In genomic region chr3:148036331-148036881, GRCh38 we compare ENCODE assay signal across 1 cellular context.
TF ChIP-seq lines count a peak whose summit lies in the region.

No MANE protein-coding gene starts in this region.

TF ChIP-seq in WTC11, 78 proteins besides CTCF, POLR2A, EP300 and RAD21 (continued from another document):
- TF ChIP-seq, protein P1, sequence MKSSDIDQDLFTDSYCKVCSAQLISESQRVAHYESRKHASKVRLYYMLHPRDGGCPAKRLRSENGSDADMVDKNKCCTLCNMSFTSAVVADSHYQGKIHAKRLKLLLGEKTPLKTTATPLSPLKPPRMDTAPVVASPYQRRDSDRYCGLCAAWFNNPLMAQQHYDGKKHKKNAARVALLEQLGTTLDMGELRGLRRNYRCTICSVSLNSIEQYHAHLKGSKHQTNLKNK (CRISPR knock-in tag; IDR thresholded peaks at IDR 0.05) = no peak
